8 cellular contexts compared by ENCODE assay signal in genomic region chr11:66126808-66127555, GRCh38. TPM values are rescaled to one million over a fixed set of nuclear protein-coding genes. Genes with fewer than 3 reads are reported as not detected.
A peak's percentile ranks its signal among the peaks of the same experiment; 100 is the strongest.
DNase-seq lines count a peak whose midpoint lies in the region; ATAC-seq, FAIRE-seq and TF ChIP-seq lines count a peak whose summit lies in the region.

No MANE protein-coding gene starts in this region.

- DNase-seq in DMS153 treated with DMSO at 0.1 percent for 48 hours (lab: John Stamatoyannopoulos, UW; ENCODE audit: unreplicated experiment) = peak; percentile 17
- DNase-seq in amniotic epithelial cell (ENCODE audit: low read depth) = peak; percentile 89
- DNase-seq in hypothalamus (lab: John Stamatoyannopoulos, UW) = peak in 35 of 51 donors; percentile 2 to 76 (median 27)
- DNase-seq in small intestine = peak; percentile 40
- DNase-seq in NCI-H1930 (lab: John Stamatoyannopoulos, UW) = no peak

- H3K4me2 ChIP-seq in SU-DHL-6 (ENCODE audit: low read depth, low read length, poor library complexity, severe bottlenecking) = peak overlapping the region; percentile 57

- no peaks in the 10 kb centered on the region for H3K27me3 ChIP-seq in SU-DHL-6 (ENCODE audit: low read length)
- H3K27me3 ChIP-seq in small intestine (ENCODE audit: control insufficient read depth in 2 of 2, insufficient read depth in 2 of 2, low read length in 2 of 2) = no peaks in the 10 kb centered on the region

- H3F3A ChIP-seq in SU-DHL-6 (ENCODE audit: insufficient read depth) = peaks cover 10% of the 10 kb centered on the region; the same call in 1 of the 2 replicates

- no peak overlapping the region for H3K4me3 ChIP-seq in SU-DHL-6 (ENCODE audit: insufficient read depth, low read length, poor library complexity, severe bottlenecking)
- H3K4me3 ChIP-seq in small intestine (ENCODE audit: low read depth in 1 of 2, low read length in 2 of 2) = no peak overlapping the region

- peak overlapping the region; percentile 71 for H2AFZ ChIP-seq in SU-DHL-6 (ENCODE audit: low read depth, low read length, severe bottlenecking)

- H3K4me1 ChIP-seq in small intestine (ENCODE audit: control insufficient read depth in 2 of 2, insufficient read depth in 1 of 2, low read depth in 1 of 2, low read length in 1 of 2) = peaks cover 0 to 10% of the 10 kb centered on the region in 2 donors

- H3K27ac ChIP-seq in SU-DHL-6 (ENCODE audit: low read depth, low read length) = peak overlapping the region; percentile 61
- H3K27ac ChIP-seq in small intestine (ENCODE audit: low read depth in 1 of 2, low read length in 1 of 2) = peak overlapping the region; percentile 24 to 76

- H3K36me3 ChIP-seq in SU-DHL-6 (ENCODE audit: low read length) (no peaks in the 10 kb centered on the region), small intestine (ENCODE audit: control insufficient read depth in 2 of 2, insufficient read depth in 2 of 2, low read length in 2 of 2) (no peaks in the 10 kb centered on the region)

- ATAC-seq in HG02885 (IDR thresholded peaks at IDR 0.05; ENCODE audit: poor library complexity, unreplicated experiment) = peak; percentile 69
- ATAC-seq in HG03457 (IDR thresholded peaks at IDR 0.05; ENCODE audit: unreplicated experiment) = no peak

- no peaks in the 10 kb centered on the region for H4K20me1 ChIP-seq in SU-DHL-6 (ENCODE audit: low read depth, low read length)

- H3K9me3 ChIP-seq in SU-DHL-6 (ENCODE audit: insufficient read depth, low read length) = no peaks in the 10 kb centered on the region
- no peaks in the 10 kb centered on the region for H3K9me3 ChIP-seq in small intestine (ENCODE audit: control insufficient read depth, low read depth)

- no peak for FAIRE-seq in small intestine (lab: Jason Lieb, UNC)

- no peaks in the 10 kb centered on the region for H3K79me2 ChIP-seq in SU-DHL-6 (ENCODE audit: insufficient read depth, low read length)

- H3K9ac ChIP-seq in SU-DHL-6 (ENCODE audit: low read length) = peak overlapping the region; percentile 44

- no peaks in the 10 kb centered on the region for H3K9me2 ChIP-seq in SU-DHL-6 (replicated peaks; ENCODE audit: insufficient read depth, low read length)

- WGBS in small intestine, 3 donors = 38 to 62% (median 51%) methylated on average over 14 of the region's 14 CpGs

- no peak for TF ChIP-seq CTCF in SU-DHL-6 (IDR thresholded peaks at IDR 0.05; ENCODE audit: insufficient read depth, low read length, poor library complexity, severe bottlenecking)

RNA-seq across cellular contexts. Expression of gene PACS1, which starts 56.9 kb away (rescaled TPM):
- polyA plus RNA-seq in small intestine = 10 to 100 TPM in 1 of 3 donors, 1 to 10 TPM in 2; 4.0 to 13.2 (median 6.8) TPM

Comparison
In these comparisons a context has a peak if more than half of its experiments do, and no peak if none do; other contexts are left out.
1. DNase-seq: peak in DMS153 treated with DMSO at 0.1 percent for 48 hours (single experiment), amniotic epithelial cell (single experiment), hypothalamus (35 of 51) and small intestine (single experiment); none in NCI-H1930 (0 of 2).